Comparison of ENCODE assay signal across 27 cellular contexts in genomic region chr10:23558361-23558799, GRCh38.
DNase-seq lines count a peak whose midpoint lies in the region; ATAC-seq and TF ChIP-seq lines count a peak whose summit lies in the region.
"Had no signal": no experiment of that assay in that cellular context is flagged by ENCODE, and none has a peak within 500 bp of the region (broad histone marks: within the 10 kb centered on the region; RNA-seq: fewer than 3 reads in every experiment).

No MANE protein-coding gene starts in this region.

- H3K27ac ChIP-seq in esophagus muscularis mucosa (replicated peaks in 1 of 4) (peak overlapping the region; percentile 26 to 66 (median 36)), right lobe of liver (peak overlapping the region in 2 of 3 donors; percentile 19 to 30), tibial nerve (no peak overlapping the region)
- H3K27ac ChIP-seq: A549, adrenal gland, brain microvascular endothelial cell, lower lobe of right lung, testis had no signal

- TF ChIP-seq POLR2A in esophagus muscularis mucosa (IDR thresholded peaks at IDR 0.05; ENCODE audit: low read depth) (no peak), right lobe of liver (IDR thresholded peaks at IDR 0.05) (no peak), tibial nerve (IDR thresholded peaks at IDR 0.05) (no peak)

- DNase-seq in GM03348 (ENCODE audit: low spot score), result peak; percentile 8
- no peak for DNase-seq in esophagus muscularis mucosa (ENCODE audit: extremely low spot score)
- no peak for DNase-seq in right lobe of liver
- DNase-seq in tibial nerve (ENCODE audit: low spot score in 2 of 2), result no peak
- DNase-seq in ureter (ENCODE audit: low spot score), result no peak
- no peak for DNase-seq in hepatic stellate cell (ENCODE audit: low spot score)
- DNase-seq in NCI-H2171 (lab: John Stamatoyannopoulos, UW), result no peak
- DNase-seq: activated CD8-positive, alpha-beta memory T cell treated with anti-CD3 and anti-CD28 coated beads, Interleukin-2, amount 10 ng/mL, durations not matched to agents 7 days and 5 days; activated gamma-delta T cell treated with Interleukin-2 at 50 U/mL for 16 hours; activated T-cell treated with anti-CD3 and anti-CD28 coated beads, Interleukin-2, amount 50 U/mL, for 48 hours; brain microvascular endothelial cell; CD4-positive, alpha-beta T cell; DND-41; GF-D8; head of caudate nucleus; Karpas-422; kidney; lower lobe of right lung; natural killer cell; NCI-H446 treated with DMSO at 0.1 percent for 48 hours; NCI-H82; occipital lobe; testis had no signal

- no peaks in the 10 kb centered on the region for H3K36me3 ChIP-seq in esophagus muscularis mucosa
- H3K36me3 ChIP-seq in right lobe of liver, result no peaks in the 10 kb centered on the region
- no peaks in the 10 kb centered on the region for H3K36me3 ChIP-seq in tibial nerve
- H3K36me3 ChIP-seq: adrenal gland, brain microvascular endothelial cell, lower lobe of right lung had no signal

- H3K4me1 ChIP-seq in esophagus muscularis mucosa (peaks cover 0 to 6% (median 0%) of the 10 kb centered on the region in 4 donors), right lobe of liver (peaks cover 0 to 6% (median 3%) of the 10 kb centered on the region in 4 donors), tibial nerve (no peaks in the 10 kb centered on the region)
- H3K4me1 ChIP-seq: A549, adrenal gland, lower lobe of right lung, testis had no signal

- H3K4me3 ChIP-seq in esophagus muscularis mucosa (no peak overlapping the region), right lobe of liver (peak overlapping the region in 1 of 3 donors; percentile 1), tibial nerve (no peak overlapping the region)
- H3K4me3 ChIP-seq: A549, adrenal gland, lower lobe of right lung, testis had no signal

- ATAC-seq in SK-N-SH treated with all-trans-retinoic acid at 6 μM for 48 hours (peak; percentile 36), right lobe of liver (peak; percentile 82 to 95 (median 88))
- ATAC-seq: A549; activated CD8-positive, alpha-beta memory T cell treated with anti-CD3 and anti-CD28 coated beads, Interleukin-2, amount 10 ng/mL, durations not matched to agents 7 days and 5 days; lower lobe of right lung; natural killer cell; stimulated activated effector memory CD8-positive, alpha-beta T cell treated with anti-CD3 and anti-CD28 coated beads, Interleukin-12 subunit alpha, Interleukin-12 subunit beta, amount 100 ng/mL, for 72 hours had no signal

- TF ChIP-seq EP300 in esophagus muscularis mucosa (IDR thresholded peaks at IDR 0.05) (no peak), tibial nerve (IDR thresholded peaks at IDR 0.05) (no peak)

- H3K9me3 ChIP-seq in esophagus muscularis mucosa, result peaks cover 0 to 28% (median 17%) of the 10 kb centered on the region in 4 donors
- no peaks in the 10 kb centered on the region for H3K9me3 ChIP-seq in right lobe of liver
- H3K9me3 ChIP-seq in tibial nerve, result peaks cover 0 to 29% (median 0%) of the 10 kb centered on the region in 4 donors
- H3K9me3 ChIP-seq: testis had no signal

- 39% methylated on average over 6 of the region's 6 CpGs for WGBS in esophagus muscularis mucosa
- WGBS in right lobe of liver (ENCODE audit: insufficient coverage, low coverage, low lambda C conversion rate, missing lambda C conversion rate), result 25% methylated on average over 6 of the region's 6 CpGs
- WGBS in tibial nerve, 2 donors, result 72 to 73% methylated on average over 6 of the region's 6 CpGs

- H3K27me3 ChIP-seq in esophagus muscularis mucosa, result no peaks in the 10 kb centered on the region
- H3K27me3 ChIP-seq in right lobe of liver, result no peaks in the 10 kb centered on the region
- no peaks in the 10 kb centered on the region for H3K27me3 ChIP-seq in tibial nerve
- H3K27me3 ChIP-seq: adrenal gland, brain microvascular endothelial cell, testis had no signal

- TF ChIP-seq CTCF in esophagus muscularis mucosa (IDR thresholded peaks at IDR 0.05) (no peak), right lobe of liver (IDR thresholded peaks at IDR 0.05) (no peak), tibial nerve (IDR thresholded peaks at IDR 0.05) (no peak)

- intact Hi-C loops in esophagus muscularis mucosa (cut with DNase I) (no loop called here), right lobe of liver (cut with DNase I) (no loop called here)

TF ChIP-seq in SK-N-SH treated with all-trans-retinoic acid at 6 μM for 48 hours, 23 proteins besides CTCF, POLR2A, EP300 and RAD21:
- no peak for TF ChIP-seq SNAI2 (CRISPR knock-in tag; IDR thresholded peaks at IDR 0.05)
TF ChIP-seq in SK-N-SH treated with all-trans-retinoic acid at 6 μM for 48 hours: peak in this region for 0.

Comparison
In these comparisons a context has a peak if more than half of its experiments do, and no peak if none do; other contexts are left out.
1. H3K27ac ChIP-seq: peak in esophagus muscularis mucosa (4 of 4) and right lobe of liver (2 of 3); none in tibial nerve (0 of 4).